In the genomic region with DNA sequence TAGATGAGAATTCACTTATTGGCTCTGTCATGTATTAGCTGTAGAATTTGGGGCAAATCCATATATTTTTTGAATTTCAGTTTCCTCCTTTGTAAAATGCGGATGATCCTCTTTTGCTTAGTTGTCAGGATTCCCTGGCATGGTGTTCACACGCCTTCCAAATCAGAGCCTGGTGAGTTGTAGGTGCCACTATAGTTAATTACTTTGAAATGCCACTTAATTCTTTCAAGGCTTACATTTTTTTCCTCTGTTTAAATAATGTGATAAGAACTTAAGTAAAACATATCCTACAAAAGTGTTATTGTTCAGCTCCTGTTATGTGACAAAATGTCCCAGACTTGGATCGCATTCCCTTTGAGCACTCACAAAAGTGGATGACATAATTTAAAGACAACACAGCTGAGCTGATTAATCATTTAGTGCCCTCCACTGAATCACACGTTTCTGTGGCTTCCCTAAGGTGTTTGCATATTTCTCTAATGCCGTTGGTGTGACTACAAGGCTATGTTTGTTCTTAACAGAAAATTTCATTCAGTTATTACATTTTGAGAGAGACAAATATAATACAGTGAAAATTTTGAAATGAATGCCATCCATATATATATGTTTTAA, we compare ENCODE assay signal across 1 cellular context.
TF ChIP-seq lines count a peak whose summit lies in the region.

No MANE protein-coding gene starts in this region.

TF ChIP-seq in WTC11, 78 proteins besides CTCF, POLR2A, EP300 and RAD21 (continued from another document):
- TF ChIP-seq, protein P1, sequence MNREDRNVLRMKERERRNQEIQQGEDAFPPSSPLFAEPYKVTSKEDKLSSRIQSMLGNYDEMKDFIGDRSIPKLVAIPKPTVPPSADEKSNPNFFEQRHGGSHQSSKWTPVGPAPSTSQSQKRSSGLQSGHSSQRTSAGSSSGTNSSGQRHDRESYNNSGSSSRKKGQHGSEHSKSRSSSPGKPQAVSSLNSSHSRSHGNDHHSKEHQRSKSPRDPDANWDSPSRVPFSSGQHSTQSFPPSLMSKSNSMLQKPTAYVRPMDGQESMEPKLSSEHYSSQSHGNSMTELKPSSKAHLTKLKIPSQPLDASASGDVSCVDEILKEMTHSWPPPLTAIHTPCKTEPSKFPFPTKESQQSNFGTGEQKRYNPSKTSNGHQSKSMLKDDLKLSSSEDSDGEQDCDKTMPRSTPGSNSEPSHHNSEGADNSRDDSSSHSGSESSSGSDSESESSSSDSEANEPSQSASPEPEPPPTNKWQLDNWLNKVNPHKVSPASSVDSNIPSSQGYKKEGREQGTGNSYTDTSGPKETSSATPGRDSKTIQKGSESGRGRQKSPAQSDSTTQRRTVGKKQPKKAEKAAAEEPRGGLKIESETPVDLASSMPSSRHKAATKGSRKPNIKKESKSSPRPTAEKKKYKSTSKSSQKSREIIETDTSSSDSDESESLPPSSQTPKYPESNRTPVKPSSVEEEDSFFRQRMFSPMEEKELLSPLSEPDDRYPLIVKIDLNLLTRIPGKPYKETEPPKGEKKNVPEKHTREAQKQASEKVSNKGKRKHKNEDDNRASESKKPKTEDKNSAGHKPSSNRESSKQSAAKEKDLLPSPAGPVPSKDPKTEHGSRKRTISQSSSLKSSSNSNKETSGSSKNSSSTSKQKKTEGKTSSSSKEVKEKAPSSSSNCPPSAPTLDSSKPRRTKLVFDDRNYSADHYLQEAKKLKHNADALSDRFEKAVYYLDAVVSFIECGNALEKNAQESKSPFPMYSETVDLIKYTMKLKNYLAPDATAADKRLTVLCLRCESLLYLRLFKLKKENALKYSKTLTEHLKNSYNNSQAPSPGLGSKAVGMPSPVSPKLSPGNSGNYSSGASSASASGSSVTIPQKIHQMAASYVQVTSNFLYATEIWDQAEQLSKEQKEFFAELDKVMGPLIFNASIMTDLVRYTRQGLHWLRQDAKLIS (CRISPR knock-in tag; IDR thresholded peaks at IDR 0.05; ENCODE audit: borderline replicate concordance), result no peak
